8 cellular contexts compared by ENCODE assay signal in genomic region chr20:19121916-19122315, GRCh38.
"Had no signal": no experiment of that assay in that cellular context is flagged by ENCODE, and none has a peak within 500 bp of the region (broad histone marks: within the 10 kb centered on the region; RNA-seq: fewer than 3 reads in every experiment).

No MANE protein-coding gene starts in this region.

- H3K4me3 Mint-ChIP-seq: GM23338, IgD-negative memory B cell had no signal

- H3K36me3 ChIP-seq: HAP-1 had no signal

- DNase-seq: H7, KG1 had no signal

- FAIRE-seq: HepG2 had no signal

- H3K9me3 ChIP-seq: HAP-1 had no signal

- H3K4me2 ChIP-seq: GM23338 had no signal

- H3K36me3 Mint-ChIP-seq: IgD-negative memory B cell had no signal

- H3K27ac ChIP-seq: HL-60 had no signal

- H3K27me3 Mint-ChIP-seq: IgD-negative memory B cell had no signal

- H2AFZ ChIP-seq: GM23338 had no signal

- H3K27ac Mint-ChIP-seq: GM23338, IgD-negative memory B cell had no signal

- H3K4me3 ChIP-seq: GM23338, HAP-1 had no signal

- H3K4me1 Mint-ChIP-seq: GM23338 had no signal

- ATAC-seq: GM23338, HCT116, HepG2 had no signal

- H3K4me1 ChIP-seq: HAP-1 had no signal

- H3K9me3 Mint-ChIP-seq: GM23338 had no signal
